14 cellular contexts compared by ENCODE assay signal in genomic region chr11:30879322-30880020, GRCh38.
DNase-seq lines count a peak whose midpoint lies in the region; ATAC-seq and TF ChIP-seq lines count a peak whose summit lies in the region.
"Had no signal": no experiment of that assay in that cellular context is flagged by ENCODE, and none has a peak within 500 bp of the region (broad histone marks: within the 10 kb centered on the region; RNA-seq: fewer than 3 reads in every experiment).

No MANE protein-coding gene starts in this region.

- ATAC-seq in body of pancreas: no peak
- peak; percentile 49 for ATAC-seq in left lobe of liver

- H3K27ac ChIP-seq in body of pancreas (no peak overlapping the region), smooth muscle cell (ENCODE audit: low read depth) (no peak overlapping the region), mammary epithelial cell (ENCODE audit: insufficient read depth, low read depth, low read length) (no peak overlapping the region)
- H3K27ac ChIP-seq: vagina had no signal

- H3F3A ChIP-seq in smooth muscle cell (ENCODE audit: low read depth): no peaks in the 10 kb centered on the region

- H3K4me1 ChIP-seq in body of pancreas (no peaks in the 10 kb centered on the region), smooth muscle cell (ENCODE audit: low read depth) (no peaks in the 10 kb centered on the region), mammary epithelial cell (ENCODE audit: insufficient read depth, low read length) (no peaks in the 10 kb centered on the region)

- H2AFZ ChIP-seq in smooth muscle cell (ENCODE audit: low read depth) (no peak overlapping the region), mammary epithelial cell (ENCODE audit: low read depth, low read length) (no peak overlapping the region)

- no peaks in the 10 kb centered on the region for H3K9me3 ChIP-seq in body of pancreas
- H3K9me3 ChIP-seq in smooth muscle cell (replicated peaks; ENCODE audit: low read depth): no peaks in the 10 kb centered on the region
- H3K9me3 ChIP-seq in mammary epithelial cell (replicated peaks; ENCODE audit: insufficient read depth, low read length): no peaks in the 10 kb centered on the region
- H3K9me3 ChIP-seq: vagina had no signal

- H3K9ac ChIP-seq in smooth muscle cell (ENCODE audit: low read depth): no peak overlapping the region
- no peak overlapping the region for H3K9ac ChIP-seq in mammary epithelial cell (ENCODE audit: insufficient read depth, low read length)

- WGBS in body of pancreas, 2 donors: 40 to 44% methylated on average over 9 of the region's 9 CpGs
- WGBS in smooth muscle cell (ENCODE audit: low lambda C conversion rate): 75% methylated on average over 9 of the region's 9 CpGs
- 67% methylated on average over 9 of the region's 9 CpGs for WGBS in mammary epithelial cell (ENCODE audit: low coverage, missing lambda C conversion rate)

- TF ChIP-seq CTCF in body of pancreas (IDR thresholded peaks at IDR 0.05) (no peak), smooth muscle cell (IDR thresholded peaks at IDR 0.05; ENCODE audit: borderline replicate concordance, insufficient read depth, poor library complexity, severe bottlenecking) (no peak), mammary epithelial cell (conservative IDR thresholded peaks at IDR 0.05 in 1 of 2, IDR thresholded peaks at IDR 0.05 in 1 of 2; ENCODE audit: extremely low read depth in 1 of 2, insufficient read depth in 1 of 2, low read depth in 1 of 2, low read length in 2 of 2) (no peak)

- no peak overlapping the region for H3K4me2 ChIP-seq in smooth muscle cell
- no peak overlapping the region for H3K4me2 ChIP-seq in mammary epithelial cell (ENCODE audit: insufficient read depth, low read depth, low read length)

- no peaks in the 10 kb centered on the region for H3K27me3 ChIP-seq in body of pancreas
- H3K27me3 ChIP-seq in smooth muscle cell (ENCODE audit: low read depth): peaks cover 4% of the 10 kb centered on the region
- no peaks in the 10 kb centered on the region for H3K27me3 ChIP-seq in mammary epithelial cell (ENCODE audit: insufficient read depth, low read length)
- H3K27me3 ChIP-seq: vagina had no signal

- no peak overlapping the region for H3K4me3 ChIP-seq in body of pancreas
- no peak overlapping the region for H3K4me3 ChIP-seq in smooth muscle cell
- H3K4me3 ChIP-seq in mammary epithelial cell (replicated peaks in 1 of 3; ENCODE audit: insufficient read depth in 1 of 3, low read depth in 2 of 3, low read length in 3 of 3): no peak overlapping the region
- H3K4me3 ChIP-seq: vagina had no signal

- no peaks in the 10 kb centered on the region for H4K20me1 ChIP-seq in smooth muscle cell (ENCODE audit: low read depth)
- H4K20me1 ChIP-seq in mammary epithelial cell (ENCODE audit: insufficient read depth, low read length): no peaks in the 10 kb centered on the region

- H3K36me3 ChIP-seq in body of pancreas (replicated peaks in 1 of 2; ENCODE audit: insufficient read depth in 1 of 2, low read depth in 2 of 2): no peaks in the 10 kb centered on the region
- H3K36me3 ChIP-seq in smooth muscle cell (ENCODE audit: low read depth): no peaks in the 10 kb centered on the region
- H3K36me3 ChIP-seq in mammary epithelial cell (ENCODE audit: insufficient read depth, low read length): no peaks in the 10 kb centered on the region
- H3K36me3 ChIP-seq: vagina had no signal

- DNase-seq in DMS53 (lab: John Stamatoyannopoulos, UW) (peak; percentile 48), NCI-H1694 treated with DMSO at 0.1 percent for 48 hours (lab: John Stamatoyannopoulos, UW) (peak; percentile 77), body of pancreas (peak in 3 of 4 donors; percentile 8 to 26 (median 21)), left lobe of liver (ENCODE audit: low spot score) (no peak), HuH-7 (ENCODE audit: low spot score) (no peak), smooth muscle cell (lab: John Stamatoyannopoulos, UW; ENCODE audit: unreplicated experiment) (no peak), mammary epithelial cell (no peak)
- no peak for DNase-seq in stimulated activated CD4-positive, alpha-beta T cell treated with anti-CD3 and anti-CD28 coated beads, Interleukin-12 subunit alpha, Interleukin-12 subunit beta, amount 100 ng/mL, for 4 hours
- DNase-seq: activated CD4-positive, alpha-beta memory T cell treated with anti-CD3 and anti-CD28 coated beads, Interleukin-2, amount 10 ng/mL, durations not matched to agents 7 days and 5 days; activated gamma-delta T cell; cerebellar nuclear complex; posterior cingulate gyrus; stimulated activated CD4-positive, alpha-beta T cell treated with anti-CD3 and anti-CD28 coated beads, Interleukin-2, amount 100 ng/mL, for 48 hours had no signal

- no peaks in the 10 kb centered on the region for H3K79me2 ChIP-seq in smooth muscle cell (ENCODE audit: low read depth)
- no peaks in the 10 kb centered on the region for H3K79me2 ChIP-seq in mammary epithelial cell (ENCODE audit: insufficient read depth, low read length)

- CTCF ChIA-PET in mammary epithelial cell (lab: Charles Lee; ENCODE audit: low non-redundant PET): no interaction called here

- no TSS peak for BruUV-seq in mammary epithelial cell (replicated peaks; lab: Mats Ljungman, UMichigan)

- no peak for TF ChIP-seq POLR2A in body of pancreas (IDR thresholded peaks at IDR 0.05)

- intact Hi-C loops in body of pancreas (cut with DNase I) (no loop called here), mammary epithelial cell (cut with micrococcal nuclease) (no loop called here)

- in situ Hi-C loops in mammary epithelial cell (cut with MboI; ENCODE audit: low sequenced_read_pairs in 2 of 2): no loop called here

- dilution Hi-C loops in mammary epithelial cell (cut with HindIII; ENCODE audit: low sequenced_read_pairs): no loop called here

Comparison
In these comparisons a context has a peak if more than half of its experiments do, and no peak if none do; other contexts are left out.
1. DNase-seq: peak in DMS53 (single experiment), NCI-H1694 treated with DMSO at 0.1 percent for 48 hours (single experiment) and body of pancreas (3 of 4); none in left lobe of liver (single experiment), HuH-7 (single experiment), smooth muscle cell (single experiment), stimulated activated CD4-positive, alpha-beta T cell treated with anti-CD3 and anti-CD28 coated beads, Interleukin-12 subunit alpha, Interleukin-12 subunit beta, amount 100 ng/mL, for 4 hours (single experiment) and mammary epithelial cell (single experiment).